ENCODE assay signal across 8 cellular contexts in the genomic region with DNA sequence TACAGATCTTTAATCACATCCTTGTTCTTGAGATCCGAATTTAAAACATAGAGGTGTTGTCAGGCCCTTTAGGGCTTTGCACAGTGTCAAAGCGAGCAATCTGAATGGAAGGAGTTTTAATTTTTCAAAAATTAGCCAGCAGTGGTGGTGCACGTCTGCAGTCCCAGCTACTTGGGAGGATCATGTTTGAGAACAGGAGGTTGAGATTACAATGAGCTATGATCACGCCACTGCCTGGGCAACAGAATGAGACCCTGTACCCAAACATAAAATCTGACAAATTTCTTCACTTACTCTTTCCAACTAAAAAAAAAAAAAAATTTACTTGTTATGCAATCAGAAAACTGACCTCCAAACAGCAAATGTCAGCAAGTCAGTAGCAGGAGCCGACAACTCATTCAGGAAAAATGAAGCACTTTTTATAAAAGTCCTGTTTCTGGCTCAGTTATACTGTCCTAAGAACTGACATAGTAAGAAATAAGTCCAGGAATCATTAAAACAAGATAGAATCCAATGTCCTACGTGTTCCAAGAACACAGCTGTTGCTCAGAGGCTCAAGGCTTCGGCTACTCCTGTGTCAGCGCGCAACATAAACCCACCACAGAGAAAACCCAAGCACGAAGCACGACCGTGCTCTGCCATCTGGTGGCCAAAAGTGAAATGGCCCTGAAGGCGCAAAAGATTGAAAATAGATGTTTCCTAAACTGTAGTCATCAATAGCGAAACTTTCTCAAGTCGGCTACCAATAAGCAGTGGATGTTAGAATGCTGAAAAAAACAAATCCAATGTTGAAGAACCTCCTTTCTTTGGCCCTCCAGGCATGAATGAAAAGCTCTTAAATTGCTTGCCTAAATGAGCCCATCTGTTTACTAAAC.
DNase-seq lines count a peak whose midpoint lies in the region; ATAC-seq and TF ChIP-seq lines count a peak whose summit lies in the region.

No MANE protein-coding gene starts in this region.

- no peaks in the 10 kb centered on the region for H3K79me1 ChIP-seq in trophoblast cell (ENCODE audit: low read length)

- no CpG with 5 or more reads among the region's 15 CpGs for WGBS in trophoblast cell (ENCODE audit: extremely low coverage, insufficient coverage, insufficient read length)

- H3K27ac ChIP-seq in DND-41 (ENCODE audit: low read length) (no peak overlapping the region), trophoblast cell (ENCODE audit: low read depth, low read length) (no peak overlapping the region)

- no peak overlapping the region for H4K12ac ChIP-seq in trophoblast cell (ENCODE audit: low read depth, low read length)

- no peak for TF ChIP-seq EP300 in Ishikawa (IDR thresholded peaks at IDR 0.05; ENCODE audit: borderline replicate concordance)

- no peaks in the 10 kb centered on the region for H3K27me3 ChIP-seq in DND-41 (ENCODE audit: insufficient read depth, low read length, poor library complexity)
- H3K27me3 ChIP-seq in trophoblast cell (ENCODE audit: insufficient read depth, low read length) = no peaks in the 10 kb centered on the region

- H3K4me3 ChIP-seq in DND-41 (ENCODE audit: low read depth in 1 of 2, low read length in 2 of 2) (no peak overlapping the region), trophoblast cell (ENCODE audit: low read depth, low read length) (no peak overlapping the region)

- no peak overlapping the region for H2BK12ac ChIP-seq in trophoblast cell (ENCODE audit: low read length)

- peak; percentile 59 for DNase-seq in DND-41
- peak; percentile 62 for DNase-seq in RPMI7951 (ENCODE audit: low read depth)
- DNase-seq in activated T-helper 9 cell treated with anti-CD3 and anti-CD28 coated beads, Interleukin-2, amount 50 U/mL, for 16 hours (ENCODE audit: low read depth) = peak; percentile 17
- DNase-seq in foreskin melanocyte = peak; percentile 45
- DNase-seq in trophoblast cell = peak; percentile 43 to 84
- peak; percentile 59 for DNase-seq in ureter (ENCODE audit: low spot score)

- H2BK5ac ChIP-seq in trophoblast cell (ENCODE audit: low read depth, low read length, poor library complexity) = no peak overlapping the region

- H3K14ac ChIP-seq in trophoblast cell (ENCODE audit: low read length) = no peak overlapping the region

- H3K4ac ChIP-seq in trophoblast cell (ENCODE audit: low read depth, low read length) = no peak overlapping the region

- H3K79me2 ChIP-seq in DND-41 (ENCODE audit: insufficient read depth, low read length) = no peaks in the 10 kb centered on the region
- H3K79me2 ChIP-seq in trophoblast cell (ENCODE audit: control insufficient read depth, insufficient read depth, low read length, poor library complexity) = no peaks in the 10 kb centered on the region

- H2AK5ac ChIP-seq in trophoblast cell (ENCODE audit: low read length) = no peak overlapping the region

- peak; percentile 82 for TF ChIP-seq RAD21 in Ishikawa (IDR thresholded peaks at IDR 0.05; ENCODE audit: low read depth)

- H3K9ac ChIP-seq in DND-41 (ENCODE audit: low read depth, low read length) (no peak overlapping the region), trophoblast cell (ENCODE audit: low read length) (no peak overlapping the region)

- ATAC-seq in DND-41 (ENCODE audit: insufficient read depth, low read depth) (peak; percentile 75), GM21515 (IDR thresholded peaks at IDR 0.05; ENCODE audit: unreplicated experiment) (peak; percentile 91)

- H3K18ac ChIP-seq in trophoblast cell (ENCODE audit: low read length) = no peak overlapping the region

- no peaks in the 10 kb centered on the region for H3K36me3 ChIP-seq in DND-41 (ENCODE audit: insufficient read depth, low read length)
- H3K36me3 ChIP-seq in trophoblast cell (ENCODE audit: control insufficient read depth in 1 of 2, insufficient read depth in 2 of 2, low read length in 2 of 2) = no peaks in the 10 kb centered on the region

- H4K91ac ChIP-seq in trophoblast cell (ENCODE audit: low read depth, low read length) = no peak overlapping the region

- no peak overlapping the region for H4K8ac ChIP-seq in trophoblast cell (ENCODE audit: low read depth, low read length)

- H3K4me2 ChIP-seq in DND-41 (ENCODE audit: insufficient read depth, low read length) (no peak overlapping the region), trophoblast cell (ENCODE audit: low read length) (no peak overlapping the region)

- H3K9me3 ChIP-seq in DND-41 (ENCODE audit: insufficient read depth, low read length, severe bottlenecking) (no peaks in the 10 kb centered on the region), trophoblast cell (ENCODE audit: insufficient read depth, low read depth, low read length) (no peaks in the 10 kb centered on the region)

- peak; percentile 97 for TF ChIP-seq CTCF in DND-41 (IDR thresholded peaks at IDR 0.05; ENCODE audit: borderline replicate concordance, extremely low read depth, low read length, poor library complexity, severe bottlenecking)

- H3K4me1 ChIP-seq in DND-41 (ENCODE audit: insufficient read depth, low read length) (no peaks in the 10 kb centered on the region; the same call in 1 of the 2 replicates), trophoblast cell (ENCODE audit: control insufficient read depth in 1 of 2, insufficient read depth in 2 of 2, low read length in 2 of 2) (no peaks in the 10 kb centered on the region)

- no peaks in the 10 kb centered on the region for H4K20me1 ChIP-seq in DND-41 (ENCODE audit: insufficient read depth, low read length)

- H3K23ac ChIP-seq in trophoblast cell (ENCODE audit: low read length) = no peak overlapping the region

- no peak overlapping the region for H2BK120ac ChIP-seq in trophoblast cell (ENCODE audit: insufficient read depth, low read length, poor library complexity)

- H2AFZ ChIP-seq in DND-41 (ENCODE audit: low read depth, low read length) (no peak overlapping the region), trophoblast cell (ENCODE audit: insufficient read depth, low read length, poor library complexity) (no peak overlapping the region)

TF ChIP-seq in Ishikawa, 13 proteins besides CTCF, POLR2A, EP300 and RAD21:
- no peak for TF ChIP-seq YY1 (IDR thresholded peaks at IDR 0.05; ENCODE audit: low read depth)
- TF ChIP-seq EGR1 (IDR thresholded peaks at IDR 0.05) = no peak
- TF ChIP-seq CEBPB (IDR thresholded peaks at IDR 0.05) = no peak
